1 cellular context compared by ENCODE assay signal in the genomic region with DNA sequence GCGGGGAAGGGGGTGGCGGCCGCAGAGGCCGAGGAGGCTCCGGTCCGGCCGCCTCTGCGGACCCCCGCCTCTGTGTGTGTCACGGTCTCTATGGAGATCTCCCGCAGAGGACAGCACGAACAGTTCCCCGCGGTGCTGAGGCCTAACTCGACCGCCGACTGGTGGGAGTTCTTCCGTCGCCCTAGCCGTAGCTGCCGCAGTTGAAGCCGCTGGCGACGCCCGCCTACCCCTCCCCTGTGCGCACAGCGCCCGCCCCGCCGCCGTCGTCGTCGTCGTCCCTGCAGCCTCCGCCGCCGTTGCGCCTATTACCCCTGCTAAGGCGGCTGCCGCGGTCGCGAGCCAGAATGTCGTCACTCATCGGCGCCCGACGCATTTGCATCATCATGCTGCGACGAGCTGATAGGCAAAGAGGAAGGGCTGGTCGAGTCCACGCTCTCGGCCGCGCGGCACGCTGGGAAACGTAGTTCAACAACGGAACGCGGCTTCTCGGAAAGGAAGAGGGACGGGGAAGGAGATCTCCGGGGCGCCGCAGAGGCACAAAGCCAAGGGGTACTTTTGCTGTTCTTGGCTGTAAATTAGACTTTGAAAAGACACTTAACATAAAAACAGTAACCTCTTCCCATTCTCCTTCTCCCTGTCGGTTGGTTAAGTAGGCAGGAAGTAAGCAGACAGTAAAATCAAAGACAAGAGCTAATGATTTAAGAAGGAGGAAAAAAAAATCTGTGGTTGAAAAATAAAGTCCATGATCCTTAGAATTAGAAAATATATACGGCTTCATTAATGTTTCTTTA.
TF ChIP-seq lines count a peak whose summit lies in the region.

Gene NUP153 (minus strand): TSS at position 346 of the 791 bp plus-strand sequence. CDS start 538 bp downstream, outside the sequence.

TF ChIP-seq in HepG2, 621 proteins besides CTCF, POLR2A, EP300 and RAD21 (continued from another document and continues in another):
- TF ChIP-seq, protein P1, sequence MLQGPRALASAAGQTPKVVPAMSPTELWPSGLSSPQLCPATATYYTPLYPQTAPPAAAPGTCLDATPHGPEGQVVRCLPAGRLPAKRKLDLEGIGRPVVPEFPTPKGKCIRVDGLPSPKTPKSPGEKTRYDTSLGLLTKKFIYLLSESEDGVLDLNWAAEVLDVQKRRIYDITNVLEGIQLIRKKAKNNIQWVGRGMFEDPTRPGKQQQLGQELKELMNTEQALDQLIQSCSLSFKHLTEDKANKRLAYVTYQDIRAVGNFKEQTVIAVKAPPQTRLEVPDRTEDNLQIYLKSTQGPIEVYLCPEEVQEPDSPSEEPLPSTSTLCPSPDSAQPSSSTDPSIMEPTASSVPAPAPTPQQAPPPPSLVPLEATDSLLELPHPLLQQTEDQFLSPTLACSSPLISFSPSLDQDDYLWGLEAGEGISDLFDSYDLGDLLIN (CRISPR knock-in tag; IDR thresholded peaks at IDR 0.05; ENCODE audit: borderline replicate concordance): peak; percentile 96; the same call in 1 of the 2 replicates
- TF ChIP-seq, protein P2, sequence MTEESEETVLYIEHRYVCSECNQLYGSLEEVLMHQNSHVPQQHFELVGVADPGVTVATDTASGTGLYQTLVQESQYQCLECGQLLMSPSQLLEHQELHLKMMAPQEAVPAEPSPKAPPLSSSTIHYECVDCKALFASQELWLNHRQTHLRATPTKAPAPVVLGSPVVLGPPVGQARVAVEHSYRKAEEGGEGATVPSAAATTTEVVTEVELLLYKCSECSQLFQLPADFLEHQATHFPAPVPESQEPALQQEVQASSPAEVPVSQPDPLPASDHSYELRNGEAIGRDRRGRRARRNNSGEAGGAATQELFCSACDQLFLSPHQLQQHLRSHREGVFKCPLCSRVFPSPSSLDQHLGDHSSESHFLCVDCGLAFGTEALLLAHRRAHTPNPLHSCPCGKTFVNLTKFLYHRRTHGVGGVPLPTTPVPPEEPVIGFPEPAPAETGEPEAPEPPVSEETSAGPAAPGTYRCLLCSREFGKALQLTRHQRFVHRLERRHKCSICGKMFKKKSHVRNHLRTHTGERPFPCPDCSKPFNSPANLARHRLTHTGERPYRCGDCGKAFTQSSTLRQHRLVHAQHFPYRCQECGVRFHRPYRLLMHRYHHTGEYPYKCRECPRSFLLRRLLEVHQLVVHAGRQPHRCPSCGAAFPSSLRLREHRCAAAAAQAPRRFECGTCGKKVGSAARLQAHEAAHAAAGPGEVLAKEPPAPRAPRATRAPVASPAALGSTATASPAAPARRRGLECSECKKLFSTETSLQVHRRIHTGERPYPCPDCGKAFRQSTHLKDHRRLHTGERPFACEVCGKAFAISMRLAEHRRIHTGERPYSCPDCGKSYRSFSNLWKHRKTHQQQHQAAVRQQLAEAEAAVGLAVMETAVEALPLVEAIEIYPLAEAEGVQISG (CRISPR knock-in tag; IDR thresholded peaks at IDR 0.05): peak; percentile 97
- TF ChIP-seq ZNF101 (CRISPR knock-in tag; IDR thresholded peaks at IDR 0.05; ENCODE audit: borderline replicate concordance, low read depth) (no peak), TFDP1 (CRISPR knock-in tag; IDR thresholded peaks at IDR 0.05; ENCODE audit: borderline replicate concordance) (peak; percentile 96), ZBTB8A (CRISPR knock-in tag; IDR thresholded peaks at IDR 0.05; ENCODE audit: borderline replicate concordance, low read depth) (no peak; the same call in 1 of the 2 replicates), ZNF589 (CRISPR knock-in tag; conservative IDR thresholded peaks at IDR 0.05) (peak; percentile 89), ZNF644 (CRISPR knock-in tag; IDR thresholded peaks at IDR 0.05; ENCODE audit: low read depth) (peak; percentile 32; the same call in 1 of the 2 replicates), SSRP1 (CRISPR knock-in tag; IDR thresholded peaks at IDR 0.05) (no peak), ZNF556 (CRISPR knock-in tag; IDR thresholded peaks at IDR 0.05; ENCODE audit: borderline replicate concordance) (peak; percentile 95), SAFB2 (CRISPR knock-in tag; IDR thresholded peaks at IDR 0.05; ENCODE audit: borderline replicate concordance, low read depth) (peak; percentile 17; the same call in 1 of the 2 replicates), SNRNP70 (IDR thresholded peaks at IDR 0.05; ENCODE audit: low read depth, low read length) (no peak), ESRRA (CRISPR knock-in tag; IDR thresholded peaks at IDR 0.05; ENCODE audit: low read depth) (peak; percentile 61; the same call in 1 of the 2 replicates), KDM6A (CRISPR knock-in tag; IDR thresholded peaks at IDR 0.05; ENCODE audit: low read depth) (no peak; the same call in 1 of the 2 replicates), ZNF430 (CRISPR knock-in tag; IDR thresholded peaks at IDR 0.05) (no peak; the same call in 1 of the 2 replicates), ZNF24 (IDR thresholded peaks at IDR 0.05) (no peak), KLF12 (CRISPR knock-in tag; IDR thresholded peaks at IDR 0.05; ENCODE audit: borderline replicate concordance) (no peak; the same call in none of the 2 replicates), RBM22 (optimal IDR thresholded peaks at IDR 0.05; ENCODE audit: low read length) (no peak), ZNF124 (CRISPR knock-in tag; IDR thresholded peaks at IDR 0.05) (peak; percentile 90), ZNF567 (CRISPR knock-in tag; IDR thresholded peaks at IDR 0.05; ENCODE audit: borderline replicate concordance) (no peak; the same call in 1 of the 2 replicates), ZNF414 (CRISPR knock-in tag; IDR thresholded peaks at IDR 0.05) (peak; percentile 10; the same call in 1 of the 2 replicates), SMARCE1 (IDR thresholded peaks at IDR 0.05; ENCODE audit: borderline replicate concordance) (no peak), HNF1B (CRISPR knock-in tag; IDR thresholded peaks at IDR 0.05) (peak; percentile 98), ZBTB7A (CRISPR knock-in tag; IDR thresholded peaks at IDR 0.05) (no peak; the same call in 1 of the 2 replicates), KLF16 (CRISPR knock-in tag; IDR thresholded peaks at IDR 0.05) (peak in 1 of 2 experiments; percentile 98; a peak in 2 of 4 replicates), CENPT (CRISPR knock-in tag; IDR thresholded peaks at IDR 0.05; ENCODE audit: low read depth) (no peak), SP140L (CRISPR knock-in tag; IDR thresholded peaks at IDR 0.05; ENCODE audit: borderline replicate concordance) (no peak), ZMYM3 (CRISPR knock-in tag; IDR thresholded peaks at IDR 0.05) (no peak), CHCHD3 (CRISPR knock-in tag; IDR thresholded peaks at IDR 0.05) (peak; percentile 78), ZFYVE20 (CRISPR knock-in tag; IDR thresholded peaks at IDR 0.05; ENCODE audit: borderline replicate concordance, low read depth) (no peak), HNF4G (IDR thresholded peaks at IDR 0.05; ENCODE audit: borderline replicate concordance, low read depth, low read length) (peak; percentile 14; the same call in 1 of the 2 replicates), HNF4G (CRISPR knock-in tag; IDR thresholded peaks at IDR 0.05; ENCODE audit: borderline replicate concordance, low read depth) (no peak; the same call in 1 of the 2 replicates), MZF1 (CRISPR knock-in tag; IDR thresholded peaks at IDR 0.05; ENCODE audit: borderline replicate concordance) (no peak), ZNF597 (CRISPR knock-in tag; IDR thresholded peaks at IDR 0.05) (peak; percentile 94; the same call in 1 of the 2 replicates), BCL3 (CRISPR knock-in tag; IDR thresholded peaks at IDR 0.05) (no peak; the same call in none of the 2 replicates), ZNF317 (CRISPR knock-in tag; IDR thresholded peaks at IDR 0.05) (peak; percentile 86), MYC (CRISPR knock-in tag; IDR thresholded peaks at IDR 0.05; ENCODE audit: borderline replicate concordance) (peak; percentile 96), BRF2 (CRISPR knock-in tag; IDR thresholded peaks at IDR 0.05) (peak; percentile 53; the same call in 1 of the 2 replicates), ZNF768 (CRISPR knock-in tag; IDR thresholded peaks at IDR 0.05) (peak; percentile 76; the same call in 1 of the 2 replicates), NFRKB (IDR thresholded peaks at IDR 0.05) (no peak)
- TF ChIP-seq, protein P3, sequence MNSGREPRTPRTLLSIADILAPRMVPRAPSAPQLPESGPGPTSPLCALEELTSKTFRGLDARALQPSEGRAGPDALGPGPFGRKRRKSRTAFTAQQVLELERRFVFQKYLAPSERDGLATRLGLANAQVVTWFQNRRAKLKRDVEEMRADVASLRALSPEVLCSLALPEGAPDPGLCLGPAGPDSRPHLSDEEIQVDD (CRISPR knock-in tag; IDR thresholded peaks at IDR 0.05; ENCODE audit: borderline replicate concordance): 0 out of 2 replicates have a peak, but pooled peaks have one; percentile 79
- TF ChIP-seq, protein P4, sequence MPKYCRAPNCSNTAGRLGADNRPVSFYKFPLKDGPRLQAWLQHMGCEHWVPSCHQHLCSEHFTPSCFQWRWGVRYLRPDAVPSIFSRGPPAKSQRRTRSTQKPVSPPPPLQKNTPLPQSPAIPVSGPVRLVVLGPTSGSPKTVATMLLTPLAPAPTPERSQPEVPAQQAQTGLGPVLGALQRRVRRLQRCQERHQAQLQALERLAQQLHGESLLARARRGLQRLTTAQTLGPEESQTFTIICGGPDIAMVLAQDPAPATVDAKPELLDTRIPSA (CRISPR knock-in tag; IDR thresholded peaks at IDR 0.05; ENCODE audit: borderline replicate concordance): no peak
- TF ChIP-seq, protein P5, sequence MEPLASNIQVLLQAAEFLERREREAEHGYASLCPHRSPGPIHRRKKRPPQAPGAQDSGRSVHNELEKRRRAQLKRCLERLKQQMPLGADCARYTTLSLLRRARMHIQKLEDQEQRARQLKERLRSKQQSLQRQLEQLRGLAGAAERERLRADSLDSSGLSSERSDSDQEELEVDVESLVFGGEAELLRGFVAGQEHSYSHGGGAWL (CRISPR knock-in tag; IDR thresholded peaks at IDR 0.05): peak; percentile 45; the same call in 1 of the 2 replicates
- TF ChIP-seq, protein P6, sequence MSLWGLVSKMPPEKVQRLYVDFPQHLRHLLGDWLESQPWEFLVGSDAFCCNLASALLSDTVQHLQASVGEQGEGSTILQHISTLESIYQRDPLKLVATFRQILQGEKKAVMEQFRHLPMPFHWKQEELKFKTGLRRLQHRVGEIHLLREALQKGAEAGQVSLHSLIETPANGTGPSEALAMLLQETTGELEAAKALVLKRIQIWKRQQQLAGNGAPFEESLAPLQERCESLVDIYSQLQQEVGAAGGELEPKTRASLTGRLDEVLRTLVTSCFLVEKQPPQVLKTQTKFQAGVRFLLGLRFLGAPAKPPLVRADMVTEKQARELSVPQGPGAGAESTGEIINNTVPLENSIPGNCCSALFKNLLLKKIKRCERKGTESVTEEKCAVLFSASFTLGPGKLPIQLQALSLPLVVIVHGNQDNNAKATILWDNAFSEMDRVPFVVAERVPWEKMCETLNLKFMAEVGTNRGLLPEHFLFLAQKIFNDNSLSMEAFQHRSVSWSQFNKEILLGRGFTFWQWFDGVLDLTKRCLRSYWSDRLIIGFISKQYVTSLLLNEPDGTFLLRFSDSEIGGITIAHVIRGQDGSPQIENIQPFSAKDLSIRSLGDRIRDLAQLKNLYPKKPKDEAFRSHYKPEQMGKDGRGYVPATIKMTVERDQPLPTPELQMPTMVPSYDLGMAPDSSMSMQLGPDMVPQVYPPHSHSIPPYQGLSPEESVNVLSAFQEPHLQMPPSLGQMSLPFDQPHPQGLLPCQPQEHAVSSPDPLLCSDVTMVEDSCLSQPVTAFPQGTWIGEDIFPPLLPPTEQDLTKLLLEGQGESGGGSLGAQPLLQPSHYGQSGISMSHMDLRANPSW (CRISPR knock-in tag; IDR thresholded peaks at IDR 0.05; ENCODE audit: borderline replicate concordance): no peak; the same call in 1 of the 2 replicates
